11 cellular contexts compared by ENCODE assay signal in the genomic region with DNA sequence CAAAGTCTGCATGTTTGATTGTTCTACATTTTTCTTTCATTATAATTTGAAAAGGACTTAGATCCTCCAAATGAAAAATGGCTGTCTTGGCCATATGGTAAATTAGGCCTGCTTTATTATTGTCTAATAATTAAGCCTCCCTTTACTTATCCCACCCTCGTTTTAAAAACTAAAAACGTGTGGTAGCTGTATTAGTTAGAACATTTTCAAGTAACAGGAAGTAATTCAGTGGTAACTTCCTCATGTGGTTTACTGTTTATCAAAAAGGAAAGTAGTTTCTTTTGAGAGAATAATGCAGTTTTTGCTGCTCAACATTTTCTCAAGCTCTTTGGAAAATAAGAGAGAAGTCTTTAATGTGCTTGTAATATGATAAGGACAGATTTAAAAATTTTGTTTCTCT. TPM values are rescaled to one million over a fixed set of nuclear protein-coding genes. Genes with fewer than 3 reads are reported as not detected.
DNase-seq lines count a peak whose midpoint lies in the region; ATAC-seq and TF ChIP-seq lines count a peak whose summit lies in the region.
"Had no signal": no experiment of that assay in that cellular context is flagged by ENCODE, and none has a peak within 500 bp of the region (broad histone marks: within the 10 kb centered on the region; RNA-seq: fewer than 3 reads in every experiment).

No MANE protein-coding gene starts in this region.

- H3K4me2 ChIP-seq in Loucy (ENCODE audit: low read depth, low read length, poor library complexity, severe bottlenecking), result peak overlapping the region; percentile 77

- peaks cover 6% of the 10 kb centered on the region for H4K20me1 ChIP-seq in Loucy (ENCODE audit: insufficient read depth, low read length, poor library complexity, severe bottlenecking)

- DNase-seq in left ventricle myocardium inferior (no peak), Right ventricle myocardium superior (no peak), choroid plexus epithelial cell (ENCODE audit: low read depth) (peak; percentile 24), LoVo (ENCODE audit: low spot score) (no peak), GOT3 (lab: John Stamatoyannopoulos, UW) (no peak), NCI-H2029 (lab: John Stamatoyannopoulos, UW) (no peak)
- DNase-seq: activated CD4-positive, alpha-beta T cell treated with anti-CD3 and anti-CD28 coated beads, Interleukin-2, amount 50 U/mL, for 1 hour; Caco-2; NCI-H1105 had no signal

- H3K36me3 ChIP-seq in left ventricle myocardium inferior (peaks cover 6% of the 10 kb centered on the region), Loucy (ENCODE audit: insufficient read depth, low read length) (no peaks in the 10 kb centered on the region)

- H3K9me3 ChIP-seq in left ventricle myocardium inferior (replicated peaks), result no peaks in the 10 kb centered on the region
- H3K9me3 ChIP-seq in Loucy (ENCODE audit: insufficient read depth, low read depth, low read length), result no peaks in the 10 kb centered on the region
- H3K9me3 ChIP-seq: Caco-2 had no signal

- H3F3A ChIP-seq in Loucy (ENCODE audit: low read depth), result no peaks in the 10 kb centered on the region

- no peak overlapping the region for H3K4me3 ChIP-seq in left ventricle myocardium inferior
- peak overlapping the region; percentile 65 for H3K4me3 ChIP-seq in Loucy (ENCODE audit: low read length, poor library complexity, severe bottlenecking)
- no peak overlapping the region for H3K4me3 ChIP-seq in choroid plexus epithelial cell (ENCODE audit: low read depth, low read length)

- peak overlapping the region; percentile 50 for H3K9ac ChIP-seq in Loucy (ENCODE audit: low read depth, low read length, poor library complexity, severe bottlenecking)

- ATAC-seq in Right ventricle myocardium superior (ENCODE audit: poor library complexity), result no peak
- no peak for ATAC-seq in HG02885 (IDR thresholded peaks at IDR 0.05; ENCODE audit: poor library complexity, unreplicated experiment)

- intact Hi-C loops in left ventricle myocardium inferior (cut with micrococcal nuclease) (no loop called here), Right ventricle myocardium superior (cut with DNase I) (no loop called here)

- H3K79me2 ChIP-seq in Loucy (ENCODE audit: insufficient read depth, low read length), result peaks cover 67% of the 10 kb centered on the region

- no peak overlapping the region for H2AFZ ChIP-seq in Loucy (ENCODE audit: low read length)

- peaks cover 7% of the 10 kb centered on the region for H3K4me1 ChIP-seq in left ventricle myocardium inferior
- H3K4me1 ChIP-seq in Loucy (ENCODE audit: insufficient read depth, low read length, poor library complexity, severe bottlenecking), result peaks cover 66% of the 10 kb centered on the region
- H3K4me1 ChIP-seq: Caco-2 had no signal

- H3K9me2 ChIP-seq in Loucy (replicated peaks; ENCODE audit: low read depth, low read length), result no peaks in the 10 kb centered on the region

- peak overlapping the region; percentile 4 for H3K27ac ChIP-seq in left ventricle myocardium inferior (replicated peaks)

- no peak for TF ChIP-seq CTCF in left ventricle myocardium inferior (IDR thresholded peaks at IDR 0.05; ENCODE audit: borderline replicate concordance)
- TF ChIP-seq CTCF in Loucy (conservative IDR thresholded peaks at IDR 0.05; ENCODE audit: low read length), result no peak
- TF ChIP-seq CTCF in choroid plexus epithelial cell (conservative IDR thresholded peaks at IDR 0.05; ENCODE audit: low read depth, low read length), result no peak

- H3K27me3 ChIP-seq in left ventricle myocardium inferior (ENCODE audit: low read depth) (no peaks in the 10 kb centered on the region), Loucy (ENCODE audit: insufficient read depth, low read length, poor library complexity, severe bottlenecking) (no peaks in the 10 kb centered on the region)

RNA-seq across cellular contexts. Expression of gene ZCCHC7, which starts 26.0 kb away (rescaled TPM):
- 8.1 TPM for total RNA-seq in left ventricle myocardium inferior
- total RNA-seq in Right ventricle myocardium superior, result 6.3 TPM
